In the genomic region with DNA sequence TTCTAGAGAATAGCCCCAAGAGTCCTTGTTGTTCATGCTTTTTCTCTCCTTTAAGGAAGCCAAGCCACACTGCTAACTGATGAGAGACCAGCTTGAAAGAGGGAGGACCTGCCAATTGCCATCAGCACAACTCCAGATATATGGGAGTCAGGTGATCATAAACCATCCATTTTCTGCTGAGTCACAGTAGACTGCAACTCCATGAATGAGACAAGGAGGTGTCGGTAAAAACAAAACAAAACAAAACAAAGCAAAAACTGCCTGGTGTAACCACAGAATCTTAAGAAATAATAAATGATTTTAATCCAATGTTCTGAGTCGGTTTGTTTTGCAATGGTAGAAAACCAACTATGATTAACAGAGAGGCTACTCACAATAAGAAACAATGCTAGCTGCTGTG, we compare ENCODE assay signal across 1 cellular context.
TF ChIP-seq lines count a peak whose summit lies in the region.

No MANE protein-coding gene starts in this region.

TF ChIP-seq in HCT116, 20 proteins besides CTCF, POLR2A, EP300 and RAD21 (continued from another document):
- no peak for TF ChIP-seq ZFX (IDR thresholded peaks at IDR 0.05)
- TF ChIP-seq SRF (IDR thresholded peaks at IDR 0.05; ENCODE audit: low read depth), result no peak
- no peak for TF ChIP-seq TCF7L2 (IDR thresholded peaks at IDR 0.05; ENCODE audit: borderline replicate concordance, extremely low read depth, insufficient read depth, insufficient read length)
- no peak for TF ChIP-seq POLR2AphosphoS5 (IDR thresholded peaks at IDR 0.05; ENCODE audit: low read depth, low read length)
- TF ChIP-seq ELF1 (IDR thresholded peaks at IDR 0.05; ENCODE audit: borderline replicate concordance, low read depth), result no peak
- no peak for TF ChIP-seq ZNF274 (IDR thresholded peaks at IDR 0.05; ENCODE audit: low read depth, low read length)
- no peak for TF ChIP-seq FOSL1 (IDR thresholded peaks at IDR 0.05; ENCODE audit: low read depth)
- no peak for TF ChIP-seq SP1 (IDR thresholded peaks at IDR 0.05; ENCODE audit: low read depth)
- TF ChIP-seq, protein P1, sequence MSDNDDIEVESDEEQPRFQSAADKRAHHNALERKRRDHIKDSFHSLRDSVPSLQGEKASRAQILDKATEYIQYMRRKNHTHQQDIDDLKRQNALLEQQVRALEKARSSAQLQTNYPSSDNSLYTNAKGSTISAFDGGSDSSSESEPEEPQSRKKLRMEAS (IDR thresholded peaks at IDR 0.05), result no peak
- no peak for TF ChIP-seq EZH2 (IDR thresholded peaks at IDR 0.05)
- TF ChIP-seq CBX3 (IDR thresholded peaks at IDR 0.05; ENCODE audit: low read depth), result no peak
- no peak for TF ChIP-seq SIN3A (IDR thresholded peaks at IDR 0.05; ENCODE audit: low read depth)
- TF ChIP-seq, protein P2, sequence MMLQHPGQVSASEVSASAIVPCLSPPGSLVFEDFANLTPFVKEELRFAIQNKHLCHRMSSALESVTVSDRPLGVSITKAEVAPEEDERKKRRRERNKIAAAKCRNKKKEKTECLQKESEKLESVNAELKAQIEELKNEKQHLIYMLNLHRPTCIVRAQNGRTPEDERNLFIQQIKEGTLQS (IDR thresholded peaks at IDR 0.05), result no peak
